Comparison of ENCODE assay signal across 1 cellular context in genomic region chrX:41441934-41442823, GRCh38.
A peak's percentile ranks its signal among the peaks of the same experiment; 100 is the strongest.
TF ChIP-seq lines count a peak whose summit lies in the region.

No MANE protein-coding gene starts in this region.

TF ChIP-seq in A549, 52 proteins besides CTCF, POLR2A, EP300 and RAD21 (continued from another document):
- TF ChIP-seq HMGXB4 (CRISPR knock-in tag; IDR thresholded peaks at IDR 0.05; ENCODE audit: borderline replicate concordance) (no peak), PBX3 (IDR thresholded peaks at IDR 0.05) (no peak), MAFK (IDR thresholded peaks at IDR 0.05; ENCODE audit: partially characterized antibody) (peak; percentile 57), CEBPB (IDR thresholded peaks at IDR 0.05) (peak; percentile 66 to 92), ELK1 (IDR thresholded peaks at IDR 0.05; ENCODE audit: low read depth, low read length) (no peak), NFE2L2 (conservative IDR thresholded peaks at IDR 0.05; ENCODE audit: low read length) (no peak), BHLHE40 (IDR thresholded peaks at IDR 0.05; ENCODE audit: low read depth, low read length) (no peak), CBX2 (IDR thresholded peaks at IDR 0.05; ENCODE audit: borderline replicate concordance, low read depth) (no peak), FOXS1 (CRISPR knock-in tag; IDR thresholded peaks at IDR 0.05) (no peak), GATA3 (IDR thresholded peaks at IDR 0.05; ENCODE audit: borderline replicate concordance) (peak; percentile 43; the same call in 1 of the 2 replicates), KDM5A (IDR thresholded peaks at IDR 0.05) (no peak), HEYL (CRISPR knock-in tag; IDR thresholded peaks at IDR 0.05) (no peak), ZNF302 (CRISPR knock-in tag; IDR thresholded peaks at IDR 0.05) (no peak), REST (IDR thresholded peaks at IDR 0.05) (no peak)
